ENCODE assay signal across 24 cellular contexts in genomic region chr11:36885154-36885553, GRCh38.
"Had no signal": no experiment of that assay in that cellular context is flagged by ENCODE, and none has a peak within 500 bp of the region (broad histone marks: within the 10 kb centered on the region; RNA-seq: fewer than 3 reads in every experiment).

No MANE protein-coding gene starts in this region.

- H3K36me3 ChIP-seq: gastroesophageal sphincter, heart left ventricle, left lung, neutrophil, pancreas, right lobe of liver, stomach, thyroid gland, vagina had no signal

- H3K9me3 ChIP-seq: gastroesophageal sphincter, heart left ventricle, mucosa of descending colon, neutrophil, pancreas, right lobe of liver, stomach, thyroid gland, vagina had no signal

- DNase-seq: effector CD8-positive, alpha-beta T cell; endodermal cell; foreskin keratinocyte; heart left ventricle; hippocampal formation; left cardiac atrium; left lung; mesenchymal stem cell; mucosa of descending colon; naive B cell; pancreas; right lobe of liver; stimulated activated CD4-positive, alpha-beta T cell treated with anti-CD3 and anti-CD28 coated beads, Interleukin-2, amount 100 ng/mL, for 24 hours; stimulated activated CD4-positive, alpha-beta T cell treated with anti-CD3 and anti-CD28 coated beads, Interleukin-4, amount 100 ng/mL, for 24 hours; stimulated activated naive CD4-positive, alpha-beta T cell treated with Interleukin-2 at 50 U/mL for 16 hours; stomach; thyroid gland; trophoblast cell had no signal

- H3K27ac ChIP-seq: epithelial cell of prostate, foreskin keratinocyte, gastroesophageal sphincter, heart left ventricle, left lung, neutrophil, pancreas, right lobe of liver, stomach, thyroid gland, vagina had no signal

- H3K4me1 ChIP-seq: foreskin keratinocyte, gastroesophageal sphincter, heart left ventricle, left lung, pancreas, right lobe of liver, stomach, thyroid gland, vagina had no signal

- H3K4me3 ChIP-seq: gastroesophageal sphincter, heart left ventricle, left lung, mucosa of descending colon, pancreas, right lobe of liver, stomach, thyroid gland, vagina had no signal

- H3K27me3 ChIP-seq: foreskin keratinocyte, gastroesophageal sphincter, heart left ventricle, left lung, neutrophil, pancreas, right lobe of liver, stomach, thyroid gland, vagina had no signal

- ATAC-seq: esophagus mucosa; foreskin keratinocyte; gastroesophageal sphincter; left cardiac atrium; left lung; mucosa of descending colon; natural killer cell treated with Interleukin-12 subunit alpha and Interleukin-12 subunit beta and Interleukin-15 and Interleukin-18, amount 100 ng/mL, for 72 hours; pancreas; right lobe of liver had no signal
